ENCODE assay signal across 18 cellular contexts in the genomic region with DNA sequence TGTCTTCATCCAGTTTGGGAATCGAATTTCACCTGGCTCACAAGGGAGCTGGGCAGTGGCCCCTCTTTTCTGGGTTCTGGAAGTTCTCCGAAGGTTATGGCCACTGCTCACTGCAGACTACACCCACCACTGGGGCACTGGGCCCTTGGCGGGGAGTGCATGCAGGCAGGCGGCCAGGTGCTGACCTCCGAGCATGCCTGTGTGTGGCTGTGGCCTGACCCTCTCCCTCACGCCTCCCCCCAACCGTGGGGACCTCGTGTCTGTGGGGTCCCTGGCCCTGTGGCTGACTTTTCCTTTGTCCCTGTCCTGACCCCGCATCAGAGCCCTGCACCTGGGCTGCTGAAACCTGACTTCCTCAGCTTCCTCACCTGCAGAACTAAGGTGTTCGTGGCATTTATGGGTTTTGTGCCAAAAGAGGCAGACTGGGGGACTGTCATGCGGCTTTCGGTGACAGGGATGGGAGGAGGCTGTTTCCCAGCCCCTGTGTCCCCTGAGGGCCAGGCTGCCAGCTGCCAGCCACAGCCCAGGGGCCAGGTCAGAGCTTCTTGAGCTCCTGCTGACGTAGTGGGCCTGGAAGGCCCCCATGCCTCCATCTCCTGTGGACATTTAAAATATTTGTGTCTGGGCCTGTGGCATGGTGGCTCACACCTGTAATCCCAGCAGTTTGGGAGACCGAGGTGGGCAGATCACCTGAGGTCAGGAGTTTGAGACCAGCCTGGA. TPM values are rescaled to one million over a fixed set of nuclear protein-coding genes. Genes with fewer than 3 reads are reported as not detected.
DNase-seq lines count a peak whose midpoint lies in the region; ATAC-seq, FAIRE-seq and TF ChIP-seq lines count a peak whose summit lies in the region.
"Had no signal": no experiment of that assay in that cellular context is flagged by ENCODE, and none has a peak within 500 bp of the region (broad histone marks: within the 10 kb centered on the region; RNA-seq: fewer than 3 reads in every experiment).

No MANE protein-coding gene starts in this region.

- CTCF ChIA-PET in GM12878 (lab: Yijun Ruan, JAX): interaction anchor here (1.3 kb wide), 1 partner anchor 22 kb away, joined by 3 read pairs; no protein-coding TSS in a partner anchor

- POLR2A ChIA-PET in GM12878 (lab: Charles Lee): no interaction called here

- no peak overlapping the region for H3K4me3 ChIP-seq in DND-41 (ENCODE audit: low read depth in 1 of 2, low read length in 2 of 2)
- H3K4me3 ChIP-seq in GM12878: no peak overlapping the region
- H3K4me3 ChIP-seq in upper lobe of left lung: no peak overlapping the region
- H3K4me3 ChIP-seq: A549 had no signal

- H3K4me1 ChIP-seq in DND-41 (ENCODE audit: insufficient read depth, low read length) (no peaks in the 10 kb centered on the region), GM12878 (ENCODE audit: control insufficient read depth, insufficient read depth, low read length) (no peaks in the 10 kb centered on the region), upper lobe of left lung (peaks cover 4 to 32% (median 22%) of the 10 kb centered on the region in 4 donors)

- no peak overlapping the region for H3K27ac ChIP-seq in DND-41 (ENCODE audit: low read length)
- no peak overlapping the region for H3K27ac ChIP-seq in GM12878 (ENCODE audit: control insufficient read depth, insufficient read depth)
- H3K27ac ChIP-seq in upper lobe of left lung: peak overlapping the region in 3 of 4 donors; percentile 4 to 65 (median 27)
- H3K27ac ChIP-seq: HL-60 had no signal

- no peak for TF ChIP-seq RAD21 in GM12878 (IDR thresholded peaks at IDR 0.05; ENCODE audit: insufficient read depth, low read depth, low read length)

- H3K4me2 ChIP-seq in DND-41 (ENCODE audit: insufficient read depth, low read length) (no peak overlapping the region), GM12878 (ENCODE audit: control insufficient read depth, insufficient read depth) (no peak overlapping the region)
- H3K4me2 ChIP-seq: A549 had no signal

- in situ Hi-C loops in GM12878 (cut with MboI): no loop called here

- H3K9ac ChIP-seq in DND-41 (ENCODE audit: low read depth, low read length) (0 out of 2 replicates have a peak overlapping the region, but pooled peaks have one; percentile 21), GM12878 (ENCODE audit: control insufficient read depth, insufficient read depth, low read length) (no peak overlapping the region)

- H2AFZ ChIP-seq in DND-41 (ENCODE audit: low read depth, low read length) (no peak overlapping the region), GM12878 (ENCODE audit: control insufficient read depth, low read depth, low read length) (no peak overlapping the region)

- intact Hi-C loops in GM12878 (cut with micrococcal nuclease; ENCODE audit: unreplicated experiment): no loop called here

- DNase-seq in DND-41: no peak
- peak; percentile 34 for DNase-seq in NCI-H2171 (lab: John Stamatoyannopoulos, UW)
- DNase-seq in GM12878 (ENCODE audit: low read depth, low spot score): no peak
- peak in 1 of 2 donors; percentile 74 for DNase-seq in upper lobe of left lung
- DNase-seq in activated CD4-positive, alpha-beta T cell treated with anti-CD3 and anti-CD28 coated beads for 48 hours: no peak
- DNase-seq in GM20000 (ENCODE audit: low spot score): no peak
- DNase-seq in NCI-H446 treated with DMSO at 0.1 percent for 48 hours (lab: John Stamatoyannopoulos, UW): no peak
- DNase-seq: BE2C; Caco-2; CD8-positive, alpha-beta memory T cell; GF-D8; GOT3; H9; KBM-7 had no signal

- H3K79me2 ChIP-seq in DND-41 (ENCODE audit: insufficient read depth, low read length) (no peaks in the 10 kb centered on the region), GM12878 (ENCODE audit: control insufficient read depth, insufficient read depth, low read length) (no peaks in the 10 kb centered on the region)

- BruUV-seq in GM12878 (replicated peaks; lab: Mats Ljungman, UMichigan): TSS peak; percentile 49

- SMC1A ChIA-PET in GM12878 (lab: Charles Lee; ENCODE audit: uncharacterized antibody, unreplicated experiment): no interaction called here

- TF ChIP-seq EP300 in GM12878 (IDR thresholded peaks at IDR 0.05; ENCODE audit: borderline replicate concordance in 1 of 2, control insufficient read depth in 1 of 2, low read depth in 2 of 2, low read length in 2 of 2): no peak
- TF ChIP-seq EP300 in upper lobe of left lung (IDR thresholded peaks at IDR 0.05): no peak

- RAD21 ChIA-PET in GM12878 (lab: Charles Lee; ENCODE audit: unreplicated experiment): no interaction called here

- TF ChIP-seq CTCF in DND-41 (IDR thresholded peaks at IDR 0.05; ENCODE audit: borderline replicate concordance, extremely low read depth, low read length, poor library complexity, severe bottlenecking) (no peak), GM12878 (IDR thresholded peaks at IDR 0.05 in 2 of 3, conservative IDR thresholded peaks at IDR 0.05 in 1 of 3; ENCODE audit: control insufficient read depth in 2 of 3, extremely low read depth in 1 of 3, insufficient read depth in 1 of 3, low read depth in 3 of 3, low read length in 3 of 3) (no peak), upper lobe of left lung (IDR thresholded peaks at IDR 0.05) (no peak), GM20000 (IDR thresholded peaks at IDR 0.05; ENCODE audit: extremely low read depth, missing control alignments) (no peak)

- no peaks in the 10 kb centered on the region for H3K9me3 ChIP-seq in DND-41 (ENCODE audit: insufficient read depth, low read length, severe bottlenecking)
- H3K9me3 ChIP-seq in GM12878 (replicated peaks; ENCODE audit: control insufficient read depth, insufficient read depth, low read length): no peaks in the 10 kb centered on the region
- no peaks in the 10 kb centered on the region for H3K9me3 ChIP-seq in upper lobe of left lung
- H3K9me3 ChIP-seq: A549, BE2C, Caco-2 had no signal

- H3K27me3 ChIP-seq in DND-41 (ENCODE audit: insufficient read depth, low read length, poor library complexity) (no peaks in the 10 kb centered on the region), GM12878 (replicated peaks in 1 of 2; ENCODE audit: control insufficient read depth in 2 of 2, insufficient read depth in 2 of 2, low read length in 1 of 2) (no peaks in the 10 kb centered on the region), upper lobe of left lung (no peaks in the 10 kb centered on the region)
- H3K27me3 ChIP-seq: BE2C had no signal

- no peak for FAIRE-seq in GM12878 (lab: Jason Lieb, UNC)
- FAIRE-seq: A549, GM18507 had no signal

- WGBS in GM12878 (ENCODE audit: insufficient coverage, insufficient replicate concordance, low lambda C conversion rate, missing lambda C conversion rate): 87% methylated on average over 14 of the region's 14 CpGs
- 91 to 95% methylated on average over 7 to 14 of the region's 14 CpGs for WGBS in upper lobe of left lung, 2 donors

- H3K36me3 ChIP-seq in DND-41 (ENCODE audit: insufficient read depth, low read length) (no peaks in the 10 kb centered on the region), GM12878 (ENCODE audit: control insufficient read depth in 2 of 2, insufficient read depth in 2 of 2, low read length in 1 of 2) (peaks cover 0 to 3% of the 10 kb centered on the region in 2 experiments; a peak in 3 of 4 replicates), upper lobe of left lung (peaks cover 0 to 13% (median 8%) of the 10 kb centered on the region in 4 donors)
- H3K36me3 ChIP-seq: BE2C had no signal

- ATAC-seq in DND-41 (ENCODE audit: insufficient read depth, low read depth): no peak
- no peak for ATAC-seq in GM12878
- ATAC-seq in upper lobe of left lung (ENCODE audit: low FRiP score in 2 of 2): no peak
- ATAC-seq: A549 had no signal

- no peak for TF ChIP-seq POLR2A in GM12878 (IDR thresholded peaks at IDR 0.05; ENCODE audit: low read depth, low read length)
- TF ChIP-seq POLR2A in upper lobe of left lung (IDR thresholded peaks at IDR 0.05): no peak

- H4K20me1 ChIP-seq in DND-41 (ENCODE audit: insufficient read depth, low read length): peaks cover 4% of the 10 kb centered on the region; the same call in 1 of the 2 replicates
- no peaks in the 10 kb centered on the region for H4K20me1 ChIP-seq in GM12878 (ENCODE audit: control insufficient read depth, insufficient read depth)

RNA-seq across cellular contexts. Expression of a gene that starts 21.4 kb away (rescaled TPM):
- 52.1 and 55.2 TPM in 2 replicates for total RNA-seq in GM12878 (2013; cell fraction: nucleolus; rRNA removed)
- total RNA-seq in GM12878 (2014; rRNA removed) (34.9 and 43.8 TPM in 2 replicates), GM12878 (2014; rRNA removed; fragmentation: Illumina TruSeq; extraction: Trizol) (14.2 and 19.0 TPM in 2 replicates), GM12878 (2021) (42.4 and 43.3 TPM in 2 replicates), upper lobe of left lung (10 to 100 TPM; 26.0 to 96.4 (median 56.1) TPM)
- polyA plus RNA-seq in GM12878 (2011; ENCODE audit: low read depth): 8.2 TPM
- polyA plus RNA-seq in GM12878 (2011; rRNA removed) (4.1 and 10.3 TPM in 2 replicates), GM12878 (2014; fragmentation: Illumina TruSeq; extraction: Trizol) (1.7 and 10.9 TPM in 2 replicates), GM12878 (2014; fragmentation: Nextera tagmentation; extraction: Ambion mirVana) (1 to 10 TPM; 1.5 to 7.2 TPM), GM12878 (2014; rRNA removed) (48.4 and 58.7 TPM in 2 replicates), GM12878 (2016; fragmentation: Nextera tagmentation; extraction: Ambion mirVana) (10 to 100 TPM; 31.9 to 41.9 TPM)
- 19.8 and 36.7 TPM in 2 replicates for polyA plus RNA-seq in GM12878 (2011; cell fraction: cytosol; rRNA removed)
- polyA plus RNA-seq in GM12878 (2011; cell fraction: nucleus; rRNA removed): 75.2 and 97.9 TPM in 2 replicates
- 19.6 and 27.9 TPM in 2 replicates for polyA plus RNA-seq in GM12878 (2012)
- 5.9 and 17.9 TPM in 2 replicates for polyA minus RNA-seq in GM12878 (2011; rRNA and poly(A)+ RNA removed)
- 8.3 and 13.8 TPM in 2 replicates for polyA minus RNA-seq in GM12878 (2011; cell fraction: cytosol; rRNA and poly(A)+ RNA removed)
- 26.1 and 47.5 TPM in 2 replicates for polyA minus RNA-seq in GM12878 (2011; cell fraction: nucleus; rRNA and poly(A)+ RNA removed)

RNA-seq across cellular contexts. Expression of a gene that starts 23.8 kb away (rescaled TPM):
- 11.1 and 12.5 TPM in 2 replicates for total RNA-seq in GM12878 (2013; cell fraction: nucleolus; rRNA removed)
- total RNA-seq in GM12878 (2014; rRNA removed): 84.0 and 101 TPM in 2 replicates
- 36.1 and 39.4 TPM in 2 replicates for total RNA-seq in GM12878 (2014; rRNA removed; fragmentation: Illumina TruSeq; extraction: Trizol)
- 84.0 and 89.0 TPM in 2 replicates for total RNA-seq in GM12878 (2021)
- 25.7 TPM for polyA plus RNA-seq in GM12878 (2011; ENCODE audit: low read depth)
- 29.3 and 54.8 TPM in 2 replicates for polyA plus RNA-seq in GM12878 (2011; rRNA removed)
- polyA plus RNA-seq in GM12878 (2011; cell fraction: cytosol; rRNA removed): 67.3 and 105 TPM in 2 replicates
- 77.9 and 82.8 TPM in 2 replicates for polyA plus RNA-seq in GM12878 (2011; cell fraction: nucleus; rRNA removed)
- 34.3 and 37.6 TPM in 2 replicates for polyA plus RNA-seq in GM12878 (2012)
- polyA plus RNA-seq in GM12878 (2014; fragmentation: Illumina TruSeq; extraction: Trizol): 4.1 and 26.8 TPM in 2 replicates
- 10 to 100 TPM; 11.7 to 39.3 TPM for polyA plus RNA-seq in GM12878 (2014; fragmentation: Nextera tagmentation; extraction: Ambion mirVana)
- 111 and 113 TPM in 2 replicates for polyA plus RNA-seq in GM12878 (2014; rRNA removed)
- 100 to 1,000 TPM; 181 to 182 TPM for polyA plus RNA-seq in GM12878 (2016; fragmentation: Nextera tagmentation; extraction: Ambion mirVana)
- polyA minus RNA-seq in GM12878 (2011; rRNA and poly(A)+ RNA removed): 10.0 and 21.6 TPM in 2 replicates
- polyA minus RNA-seq in GM12878 (2011; cell fraction: cytosol; rRNA and poly(A)+ RNA removed): 10.6 and 11.4 TPM in 2 replicates
- polyA minus RNA-seq in GM12878 (2011; cell fraction: nucleus; rRNA and poly(A)+ RNA removed): 12.7 and 15.8 TPM in 2 replicates
- 10 to 100 TPM; 24.1 to 60.5 (median 47.8) TPM for total RNA-seq in upper lobe of left lung

RNA-seq across cellular contexts. Expression of a gene that starts 24.2 kb away (rescaled TPM):
- 22.5 and 23.4 TPM in 2 replicates for total RNA-seq in GM12878 (2013; cell fraction: nucleolus; rRNA removed)
- total RNA-seq in GM12878 (2014; rRNA removed) (18.6 and 24.2 TPM in 2 replicates), GM12878 (2014; rRNA removed; fragmentation: Illumina TruSeq; extraction: Trizol) (5.9 and 8.9 TPM in 2 replicates), GM12878 (2021) (24.9 and 27.7 TPM in 2 replicates), upper lobe of left lung (10 to 100 TPM; 14.0 to 57.6 (median 20.4) TPM)
- polyA plus RNA-seq in GM12878 (2011; ENCODE audit: low read depth): 2.2 TPM
- polyA plus RNA-seq in GM12878 (2011; rRNA removed) (4.5 and 7.7 TPM in 2 replicates), GM12878 (2014; fragmentation: Illumina TruSeq; extraction: Trizol) (2.5 and 3.6 TPM in 2 replicates), GM12878 (2014; fragmentation: Nextera tagmentation; extraction: Ambion mirVana) (under 1 TPM; 0.03 to 0.05 TPM), GM12878 (2014; rRNA removed) (24.2 and 24.4 TPM in 2 replicates), GM12878 (2016; fragmentation: Nextera tagmentation; extraction: Ambion mirVana) (10 to 100 TPM; 12.0 to 13.4 TPM)
- polyA plus RNA-seq in GM12878 (2011; cell fraction: cytosol; rRNA removed): 7.3 and 16.6 TPM in 2 replicates
- 72.6 and 103 TPM in 2 replicates for polyA plus RNA-seq in GM12878 (2011; cell fraction: nucleus; rRNA removed)
- 8.6 and 9.9 TPM in 2 replicates for polyA plus RNA-seq in GM12878 (2012)
- polyA minus RNA-seq in GM12878 (2011; rRNA and poly(A)+ RNA removed): 4.2 and 11.4 TPM in 2 replicates
- polyA minus RNA-seq in GM12878 (2011; cell fraction: cytosol; rRNA and poly(A)+ RNA removed): 4.7 and 6.4 TPM in 2 replicates
- 12.8 and 27.8 TPM in 2 replicates for polyA minus RNA-seq in GM12878 (2011; cell fraction: nucleus; rRNA and poly(A)+ RNA removed)

RNA-seq across cellular contexts. Expression of a gene that starts 32.6 kb away (rescaled TPM):
- total RNA-seq in GM12878 (2013; cell fraction: nucleolus; rRNA removed): 2.7 and 4.9 TPM in 2 replicates
- total RNA-seq in GM12878 (2014; rRNA removed) (23.5 and 29.8 TPM in 2 replicates), GM12878 (2014; rRNA removed; fragmentation: Illumina TruSeq; extraction: Trizol) (9.0 and 9.2 TPM in 2 replicates), GM12878 (2021) (14.6 and 16.2 TPM in 2 replicates), upper lobe of left lung (10 to 100 TPM in 2 of 6 donors, 1 to 10 TPM in 4; 3.0 to 12.6 (median 7.1) TPM)
- 0.71 TPM for polyA plus RNA-seq in GM12878 (2011; ENCODE audit: low read depth)
- polyA plus RNA-seq in GM12878 (2011; rRNA removed) (1.2 and 4.2 TPM in 2 replicates), GM12878 (2014; fragmentation: Illumina TruSeq; extraction: Trizol) (2.8 and 9.8 TPM in 2 replicates), GM12878 (2014; fragmentation: Nextera tagmentation; extraction: Ambion mirVana) (under 1 TPM; 0.11 to 0.16 TPM), GM12878 (2014; rRNA removed) (32.9 and 39.8 TPM in 2 replicates), GM12878 (2016; fragmentation: Nextera tagmentation; extraction: Ambion mirVana) (1 to 10 TPM; 1.7 TPM)
- polyA plus RNA-seq in GM12878 (2011; cell fraction: cytosol; rRNA removed): 4.7 and 7.5 TPM in 2 replicates
- polyA plus RNA-seq in GM12878 (2011; cell fraction: nucleus; rRNA removed): 33.2 and 47.4 TPM in 2 replicates
- 3.4 and 4.9 TPM in 2 replicates for polyA plus RNA-seq in GM12878 (2012)
- polyA minus RNA-seq in GM12878 (2011; rRNA and poly(A)+ RNA removed): 0.44 and 1.0 TPM in 2 replicates
- 3.1 TPM in 1 of 2 replicates, not detected in the other for polyA minus RNA-seq in GM12878 (2011; cell fraction: cytosol; rRNA and poly(A)+ RNA removed)
- 2.3 and 4.8 TPM in 2 replicates for polyA minus RNA-seq in GM12878 (2011; cell fraction: nucleus; rRNA and poly(A)+ RNA removed)
- polyA plus RNA-seq: CD8-positive, alpha-beta memory T cell had no signal

RNA-seq across cellular contexts. Expression of a gene that starts 37.9 kb away (rescaled TPM):
- total RNA-seq in GM12878 (2013; cell fraction: nucleolus; rRNA removed): not detected in 2 replicates
- not detected in 2 replicates for total RNA-seq in GM12878 (2014; rRNA removed)
- total RNA-seq in GM12878 (2014; rRNA removed; fragmentation: Illumina TruSeq; extraction: Trizol): not detected in 2 replicates
- 0.13 and 0.19 TPM in 2 replicates for total RNA-seq in GM12878 (2021)
- not detected for polyA plus RNA-seq in GM12878 (2011; ENCODE audit: low read depth)
- polyA plus RNA-seq in GM12878 (2011; rRNA removed): not detected in 2 replicates
- 0.05 TPM in 1 of 2 replicates, not detected in the other for polyA plus RNA-seq in GM12878 (2011; cell fraction: cytosol; rRNA removed)
- 0.06 and 0.09 TPM in 2 replicates for polyA plus RNA-seq in GM12878 (2011; cell fraction: nucleus; rRNA removed)
- polyA plus RNA-seq in GM12878 (2012): 0.04 and 0.14 TPM in 2 replicates
- polyA plus RNA-seq in GM12878 (2014; fragmentation: Illumina TruSeq; extraction: Trizol): not detected in 2 replicates
- polyA plus RNA-seq in GM12878 (2014; fragmentation: Nextera tagmentation; extraction: Ambion mirVana): not detected
- 0.04 TPM in 1 of 2 replicates, not detected in the other for polyA plus RNA-seq in GM12878 (2014; rRNA removed)
- polyA plus RNA-seq in GM12878 (2016; fragmentation: Nextera tagmentation; extraction: Ambion mirVana): not detected
- not detected in 2 replicates for polyA minus RNA-seq in GM12878 (2011; rRNA and poly(A)+ RNA removed)
- polyA minus RNA-seq in GM12878 (2011; cell fraction: cytosol; rRNA and poly(A)+ RNA removed): not detected in 2 replicates
- polyA minus RNA-seq in GM12878 (2011; cell fraction: nucleus; rRNA and poly(A)+ RNA removed): not detected in 2 replicates
- total RNA-seq in upper lobe of left lung: 1 to 10 TPM in 5 of 6 donors, under 1 TPM in 1; 0.89 to 5.0 (median 2.3) TPM
- polyA plus RNA-seq: AG04450; CD8-positive, alpha-beta memory T cell had no signal

Comparison
In these comparisons a context has a peak if more than half of its experiments do, and no peak if none do; other contexts are left out.
1. H3K27ac ChIP-seq: peak in upper lobe of left lung (3 of 4); none in DND-41 (single experiment) and GM12878 (single experiment).